In genomic region chr12:53320352-53321195, GRCh38 we compare ENCODE assay signal across 8 cellular contexts. TPM values are rescaled to one million over a fixed set of nuclear protein-coding genes. Genes with fewer than 3 reads are reported as not detected.
DNase-seq lines count a peak whose midpoint lies in the region; ATAC-seq and TF ChIP-seq lines count a peak whose summit lies in the region.

No MANE protein-coding gene starts in this region.

- POLR2A ChIA-PET in activated CD4-positive, alpha-beta memory T cell treated with anti-CD3 and anti-CD28 coated beads, Interleukin-2, amount 10 ng/mL, durations not matched to agents 7 days and 5 days (lab: Charles Lee) = interaction anchor here (0.6 to 8.8 kb wide), 30 partner anchors 10 to 314 kb away, joined by 3 to 141 read pairs (median 4); partner anchors contain the start of genes CSAD, ESPL1, ITGB7 and MAP3K12

- DNase-seq in H9 (no peak), hepatic stellate cell (ENCODE audit: low spot score) (peak; percentile 30), dedifferentiated amniotic fluid mesenchymal stem cell (ENCODE audit: extremely low spot score) (no peak), NAMALWA (ENCODE audit: low spot score) (no peak)
- DNase-seq in activated CD4-positive, alpha-beta memory T cell treated with anti-CD3 and anti-CD28 coated beads, Interleukin-2, amount 10 ng/mL, durations not matched to agents 7 days and 5 days = no peak

- H3K9ac ChIP-seq in H9 (ENCODE audit: extremely low read depth, insufficient read length, low read length) = peak overlapping the region; percentile 72

- peaks cover 32% of the 10 kb centered on the region for H3K27me3 Mint-ChIP-seq in H9 (ENCODE audit: low read depth)
- H3K27me3 Mint-ChIP-seq in activated CD4-positive, alpha-beta memory T cell treated with anti-CD3 and anti-CD28 coated beads, Interleukin-2, amount 10 ng/mL, durations not matched to agents 7 days and 5 days = no peaks in the 10 kb centered on the region

- H2BK5ac ChIP-seq in H9 (ENCODE audit: insufficient read length, low read length) = no peak overlapping the region

- no peaks in the 10 kb centered on the region for H3K27me3 ChIP-seq in H9 (ENCODE audit: insufficient read depth, low read length)

- H3K4me1 ChIP-seq in H9 (ENCODE audit: insufficient read depth, low read length) = no peaks in the 10 kb centered on the region

- H3K56ac ChIP-seq in H9 (ENCODE audit: insufficient read length, low read depth, low read length) = no peak overlapping the region

- peak overlapping the region; percentile 96 for H3K4me3 Mint-ChIP-seq in H9
- peak overlapping the region; percentile 90 for H3K4me3 Mint-ChIP-seq in activated CD4-positive, alpha-beta memory T cell treated with anti-CD3 and anti-CD28 coated beads, Interleukin-2, amount 10 ng/mL, durations not matched to agents 7 days and 5 days

- H2BK20ac ChIP-seq in H9 (ENCODE audit: low read depth, low read length, poor library complexity, severe bottlenecking) = no peak overlapping the region

- H2BK15ac ChIP-seq in H9 (ENCODE audit: low read depth, low read length) = no peak overlapping the region

- no peak overlapping the region for H3K23ac ChIP-seq in H9 (ENCODE audit: insufficient read length, low read depth, low read length)

- H3K27ac ChIP-seq in H9 (ENCODE audit: insufficient read length, low read depth, low read length) = no peak overlapping the region
- H3K27ac ChIP-seq in skin epidermis = peak overlapping the region in 20 of 21 experiments; percentile 68 to 95 (median 86)

- no peak overlapping the region for H3K14ac ChIP-seq in H9 (ENCODE audit: insufficient read depth, low read length)

- no peak overlapping the region for H2AFZ ChIP-seq in H9 (ENCODE audit: low read length)

- H4K8ac ChIP-seq in H9 (replicated peaks; ENCODE audit: insufficient read length, low read depth, low read length) = no peak overlapping the region

- H3K9me3 Mint-ChIP-seq in H9 = no peaks in the 10 kb centered on the region
- no peaks in the 10 kb centered on the region for H3K9me3 Mint-ChIP-seq in activated CD4-positive, alpha-beta memory T cell treated with anti-CD3 and anti-CD28 coated beads, Interleukin-2, amount 10 ng/mL, durations not matched to agents 7 days and 5 days

- H2BK12ac ChIP-seq in H9 (ENCODE audit: insufficient read length, low read depth, low read length) = no peak overlapping the region

- H3T11ph ChIP-seq in H9 (ENCODE audit: low read length) = no peak overlapping the region

- no CpG with 5 or more reads among the region's 10 CpGs for WGBS in H9 (ENCODE audit: extremely low coverage, insufficient read length, low lambda C conversion rate)

- peak overlapping the region; percentile 48 to 76 (median 62) for H3K4me3 ChIP-seq in skin epidermis

- H3K79me2 ChIP-seq in H9 (ENCODE audit: insufficient read depth, low read length) = no peaks in the 10 kb centered on the region

- no peak overlapping the region for H3K4ac ChIP-seq in H9 (ENCODE audit: low read depth, low read length)

- H4K91ac ChIP-seq in H9 (ENCODE audit: insufficient read length, low read depth, low read length) = no peak overlapping the region

- H4K5ac ChIP-seq in H9 (ENCODE audit: insufficient read length, low read depth, low read length) = no peak overlapping the region

- H2BK120ac ChIP-seq in H9 (ENCODE audit: low read depth, low read length, poor library complexity, severe bottlenecking) = no peak overlapping the region

- peak overlapping the region; percentile 89 for H3K4me2 ChIP-seq in H9 (ENCODE audit: insufficient read depth, insufficient read length, low read length)

- CTCF ChIA-PET in activated CD4-positive, alpha-beta memory T cell treated with anti-CD3 and anti-CD28 coated beads, Interleukin-2, amount 10 ng/mL, durations not matched to agents 7 days and 5 days (lab: Charles Lee) = interaction anchor here (0.6 to 7.3 kb wide), 71 partner anchors 9 to 314 kb away, joined by 3 to 144 read pairs (median 5); partner anchors contain the start of genes CSAD, EIF4B, ESPL1 and ITGB7

- peaks cover 20 to 22% of the 10 kb centered on the region in 2 experiments for H3K4me1 Mint-ChIP-seq in H9
- peaks cover 41% of the 10 kb centered on the region for H3K4me1 Mint-ChIP-seq in activated CD4-positive, alpha-beta memory T cell treated with anti-CD3 and anti-CD28 coated beads, Interleukin-2, amount 10 ng/mL, durations not matched to agents 7 days and 5 days

- H3K18ac ChIP-seq in H9 (ENCODE audit: insufficient read length, low read depth, low read length) = no peak overlapping the region

- no peaks in the 10 kb centered on the region for H4K20me1 ChIP-seq in H9 (ENCODE audit: control insufficient read depth, insufficient read depth, insufficient read length)

- H3K36me3 Mint-ChIP-seq in H9 (ENCODE audit: insufficient read depth in 1 of 3, low read depth in 3 of 3) = peaks cover 8 to 30% (median 28%) of the 10 kb centered on the region in 3 experiments
- peaks cover 16% of the 10 kb centered on the region for H3K36me3 Mint-ChIP-seq in activated CD4-positive, alpha-beta memory T cell treated with anti-CD3 and anti-CD28 coated beads, Interleukin-2, amount 10 ng/mL, durations not matched to agents 7 days and 5 days (ENCODE audit: low read depth)

- no peaks in the 10 kb centered on the region for H3K79me1 ChIP-seq in H9 (ENCODE audit: insufficient read depth, low read depth, low read length, poor library complexity, severe bottlenecking)

- no peak for TF ChIP-seq CTCF in H9 (conservative IDR thresholded peaks at IDR 0.05)

- ATAC-seq in GM21576 (IDR thresholded peaks at IDR 0.05; ENCODE audit: unreplicated experiment) = no peak
- ATAC-seq in HG03039 (IDR thresholded peaks at IDR 0.05; ENCODE audit: unreplicated experiment) = no peak

- H3K23me2 ChIP-seq in H9 (ENCODE audit: insufficient read length, low read depth, low read length, poor library complexity, severe bottlenecking) = peaks cover 16% of the 10 kb centered on the region

- no peak overlapping the region for H2AK5ac ChIP-seq in H9 (ENCODE audit: insufficient read length, low read length)

- no peaks in the 10 kb centered on the region for H3K9me3 ChIP-seq in H9 (ENCODE audit: control insufficient read depth, low read depth, low read length)

- H3K27ac Mint-ChIP-seq in H9 = peak overlapping the region; percentile 99 to 100 (median 99); a peak in 6 of 7 replicates
- H3K27ac Mint-ChIP-seq in activated CD4-positive, alpha-beta memory T cell treated with anti-CD3 and anti-CD28 coated beads, Interleukin-2, amount 10 ng/mL, durations not matched to agents 7 days and 5 days = peak overlapping the region; percentile 95

RNA-seq across cellular contexts. Expression of gene AAAS, which starts 0.8 kb away (rescaled TPM):
- 83.9 and 85.8 TPM in 2 replicates for total RNA-seq in H9 (2021)
- total RNA-seq in activated CD4-positive, alpha-beta memory T cell treated with anti-CD3 and anti-CD28 coated beads, Interleukin-2, amount 10 ng/mL, durations not matched to agents 7 days and 5 days = 10 to 100 TPM; 63.2 to 63.8 TPM

RNA-seq across cellular contexts. Expression of gene SP7, which starts 15.6 kb away (rescaled TPM):
- not detected in 2 replicates for total RNA-seq in H9 (2021)
- not detected for total RNA-seq in activated CD4-positive, alpha-beta memory T cell treated with anti-CD3 and anti-CD28 coated beads, Interleukin-2, amount 10 ng/mL, durations not matched to agents 7 days and 5 days

RNA-seq across cellular contexts. Expression of gene MYG1, which starts 21.1 kb away (rescaled TPM):
- 89.5 and 91.8 TPM in 2 replicates for total RNA-seq in H9 (2021)
- 10 to 100 TPM; 49.0 to 53.7 TPM for total RNA-seq in activated CD4-positive, alpha-beta memory T cell treated with anti-CD3 and anti-CD28 coated beads, Interleukin-2, amount 10 ng/mL, durations not matched to agents 7 days and 5 days

RNA-seq across cellular contexts. Expression of gene PFDN5, which starts 25.2 kb away (rescaled TPM):
- 285 and 292 TPM in 2 replicates for total RNA-seq in H9 (2021)
- total RNA-seq in activated CD4-positive, alpha-beta memory T cell treated with anti-CD3 and anti-CD28 coated beads, Interleukin-2, amount 10 ng/mL, durations not matched to agents 7 days and 5 days = 100 to 1,000 TPM; 300 to 301 TPM

RNA-seq across cellular contexts. Expression of gene ESPL1, which starts 52.5 kb away (rescaled TPM):
- total RNA-seq in H9 (2021) = 43.2 and 43.3 TPM in 2 replicates
- 10 to 100 TPM; 88.4 to 90.2 TPM for total RNA-seq in activated CD4-positive, alpha-beta memory T cell treated with anti-CD3 and anti-CD28 coated beads, Interleukin-2, amount 10 ng/mL, durations not matched to agents 7 days and 5 days
